15 cellular contexts compared by ENCODE assay signal in the genomic region with DNA sequence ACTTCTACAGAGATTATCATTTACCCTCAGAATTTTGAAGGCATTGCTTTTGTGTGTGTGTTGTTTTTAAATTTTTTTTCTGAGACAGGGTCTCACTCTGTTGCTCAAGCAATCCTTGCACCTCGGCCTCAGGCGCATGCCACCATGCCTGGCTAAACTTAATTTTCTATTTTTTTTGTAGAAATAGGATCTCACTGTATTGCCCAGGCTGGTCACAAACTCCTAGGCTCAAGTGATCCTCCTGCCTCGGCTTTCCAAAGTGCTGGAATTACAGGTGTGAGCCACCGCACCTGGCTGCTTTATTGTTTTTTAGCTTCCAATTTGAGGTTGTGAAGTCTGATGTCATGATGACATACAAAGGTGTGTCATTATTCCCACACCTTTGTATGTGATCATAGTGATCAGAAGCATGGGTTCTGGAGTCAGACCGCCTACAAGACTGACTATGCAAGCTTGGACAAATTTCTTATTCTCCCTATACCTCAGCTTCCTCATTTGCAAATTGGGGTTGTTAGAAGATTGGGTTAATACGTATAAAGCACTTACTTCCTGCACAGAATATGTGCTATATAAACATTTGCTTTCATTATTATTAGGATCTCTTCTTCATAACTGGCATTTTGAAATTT. TPM values are rescaled to one million over a fixed set of nuclear protein-coding genes. Genes with fewer than 3 reads are reported as not detected.
"Had no signal": no experiment of that assay in that cellular context is flagged by ENCODE, and none has a peak within 500 bp of the region (broad histone marks: within the 10 kb centered on the region; RNA-seq: fewer than 3 reads in every experiment).

No MANE protein-coding gene starts in this region.

- H3K27me3 ChIP-seq: adrenal gland, colonic mucosa, gastrocnemius medialis, ovary had no signal

- H3K4me3 ChIP-seq: adrenal gland, colonic mucosa, gastrocnemius medialis, ovary had no signal

- ATAC-seq: gastrocnemius medialis, left ventricle myocardium superior had no signal

- H3K36me3 ChIP-seq: adrenal gland, colonic mucosa, gastrocnemius medialis, ovary had no signal

- H3K9me3 Mint-ChIP-seq: neural crest cell; stimulated activated naive CD8-positive, alpha-beta T cell treated with anti-CD3 and anti-CD28 coated beads, Interleukin-15, Interleukin-2, amounts not matched to agents 100 ng/mL and 50 ng/mL, for 24 hours had no signal

- DNase-seq: activated CD4-positive, alpha-beta T cell treated with anti-CD3 and anti-CD28 coated beads, Interleukin-2, amount 50 U/mL, for 4 hours; activated CD4-positive, CD25-positive, alpha-beta regulatory T cell treated with anti-CD3 and anti-CD28 coated beads, Interleukin-2, amount 50 U/mL, for 72 hours; activated naive CD4-positive, alpha-beta T cell treated with anti-CD3 and anti-CD28 coated beads, Interleukin-2, amount 50 U/mL, for 16 hours; activated T-cell treated with anti-CD3 and anti-CD28 coated beads, Interleukin-2, amount 50 U/mL, for 1 hour; adrenal gland; colonic mucosa; effector CD4-positive, alpha-beta T cell; gastrocnemius medialis; kidney; left ventricle myocardium superior; mesendoderm; ovary; stimulated activated CD4-positive, alpha-beta T cell treated with anti-CD3 and anti-CD28 coated beads, Interleukin-12 subunit alpha, Interleukin-12 subunit beta, amount 100 ng/mL, for 4 hours had no signal

- H3K27ac Mint-ChIP-seq: stimulated activated naive CD8-positive, alpha-beta T cell treated with anti-CD3 and anti-CD28 coated beads, Interleukin-15, Interleukin-2, amounts not matched to agents 100 ng/mL and 50 ng/mL, for 24 hours had no signal

- H3K4me3 Mint-ChIP-seq: neural crest cell; stimulated activated naive CD8-positive, alpha-beta T cell treated with anti-CD3 and anti-CD28 coated beads, Interleukin-15, Interleukin-2, amounts not matched to agents 100 ng/mL and 50 ng/mL, for 24 hours had no signal

- H3K9me3 ChIP-seq: adrenal gland, colonic mucosa, gastrocnemius medialis, ovary had no signal

- H3K27me3 Mint-ChIP-seq: stimulated activated naive CD8-positive, alpha-beta T cell treated with anti-CD3 and anti-CD28 coated beads, Interleukin-15, Interleukin-2, amounts not matched to agents 100 ng/mL and 50 ng/mL, for 24 hours had no signal

- H3K27ac ChIP-seq: adrenal gland, colonic mucosa, gastrocnemius medialis, ovary had no signal

RNA-seq across cellular contexts. Expression of gene ITGAL, which starts 32.7 kb away (rescaled TPM):
- total RNA-seq: neural crest cell had no signal
